In the genomic region with DNA sequence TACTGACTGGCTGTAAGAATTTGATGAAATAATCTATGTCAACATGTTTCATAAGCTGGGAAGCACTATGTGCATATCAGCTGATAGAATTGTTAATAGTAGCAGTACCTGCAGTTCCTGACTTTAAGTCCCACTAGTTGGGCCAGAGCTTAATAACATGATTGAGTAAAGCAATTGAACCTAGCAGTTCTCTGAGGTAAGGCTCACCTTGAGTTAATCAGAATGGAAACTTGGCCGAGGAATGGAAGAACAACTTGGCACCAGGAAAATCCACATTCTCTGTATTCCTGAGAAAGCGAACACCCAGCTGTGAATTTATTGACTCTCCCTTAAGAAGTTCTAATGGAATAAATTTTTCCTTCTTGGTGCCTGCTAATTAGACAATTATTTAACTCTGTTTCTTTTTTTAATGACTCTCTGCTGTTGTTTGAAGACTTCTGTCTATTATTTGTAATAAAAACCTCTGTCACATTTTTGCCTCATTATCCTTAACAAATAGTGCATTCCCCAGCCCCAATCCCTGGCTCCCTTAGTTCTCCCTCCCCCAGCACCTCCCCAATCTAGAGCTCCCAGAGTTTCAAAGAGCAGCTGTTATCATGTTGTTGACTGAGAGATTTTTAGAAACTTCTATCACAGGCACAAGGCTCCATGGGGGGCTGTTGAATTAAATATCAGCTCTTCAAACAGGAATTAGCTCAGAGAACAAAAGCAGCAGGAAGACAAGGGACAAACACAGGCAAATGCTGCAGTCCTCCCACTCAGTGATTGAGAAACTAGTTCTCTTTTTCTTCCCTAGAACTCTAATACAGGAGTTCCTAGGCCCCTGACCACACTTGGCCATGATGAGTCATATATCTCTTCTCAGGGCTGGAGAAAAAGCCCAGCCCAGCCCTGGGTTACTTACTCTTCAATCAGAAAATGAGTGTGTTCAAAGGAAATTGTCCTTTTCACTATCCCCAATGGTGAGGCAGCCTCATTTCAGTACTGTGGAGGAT, we compare ENCODE assay signal across 8 cellular contexts.
DNase-seq lines count a peak whose midpoint lies in the region; ATAC-seq and FAIRE-seq lines count a peak whose summit lies in the region.

No MANE protein-coding gene starts in this region.

- H3K23ac ChIP-seq in mesendoderm (ENCODE audit: low read length), result no peak overlapping the region

- DNase-seq in NCI-H1417 treated with DMSO at 0.1 percent for 48 hours (lab: John Stamatoyannopoulos, UW), result peak; percentile 52
- peak; percentile 73 for DNase-seq in mesendoderm
- no peak for DNase-seq in activated CD8-positive, alpha-beta memory T cell treated with anti-CD3 and anti-CD28 coated beads, Interleukin-2, amount 50 U/mL, for 4 hours
- no peak for DNase-seq in frontal cortex (ENCODE audit: low spot score in 2 of 2)
- no peak for DNase-seq in 8988T

- no peak overlapping the region for H3K4me3 ChIP-seq in mesendoderm (ENCODE audit: low read length)

- peak overlapping the region; percentile 65 for H3K56ac ChIP-seq in mesendoderm (ENCODE audit: low read length)

- ATAC-seq in GM18907 (IDR thresholded peaks at IDR 0.05; ENCODE audit: unreplicated experiment), result peak; percentile 98
- peak; percentile 96 for ATAC-seq in HG02678 (IDR thresholded peaks at IDR 0.05; ENCODE audit: unreplicated experiment)
- no peak for ATAC-seq in esophagus mucosa

- H3K27me3 ChIP-seq in mesendoderm (ENCODE audit: insufficient read depth, low read length, poor library complexity), result no peaks in the 10 kb centered on the region

- H3K9ac ChIP-seq in mesendoderm (ENCODE audit: low read length), result no peak overlapping the region

- no peak overlapping the region for H2BK15ac ChIP-seq in mesendoderm (replicated peaks; ENCODE audit: low read depth)

- no peaks in the 10 kb centered on the region for H3K79me2 ChIP-seq in mesendoderm (ENCODE audit: control insufficient read depth, insufficient read depth, low read length)

- H3K4ac ChIP-seq in mesendoderm (ENCODE audit: low read depth, low read length), result no peak overlapping the region

- H3K36me3 ChIP-seq in mesendoderm (ENCODE audit: control insufficient read depth, insufficient read depth, low read length), result no peaks in the 10 kb centered on the region

- no peak overlapping the region for H2BK5ac ChIP-seq in mesendoderm (ENCODE audit: low read length)

- H3K27ac ChIP-seq in mesendoderm (ENCODE audit: low read depth, low read length), result peak overlapping the region; percentile 43

- H3K4me1 ChIP-seq in mesendoderm (ENCODE audit: control insufficient read depth, low read depth, low read length), result peaks cover 4% of the 10 kb centered on the region

- no CpG with 5 or more reads among the region's 2 CpGs for WGBS in mesendoderm (ENCODE audit: extremely low coverage, insufficient coverage, low lambda C conversion rate)

- H2BK120ac ChIP-seq in mesendoderm (ENCODE audit: low read depth, low read length), result no peak overlapping the region

- H3K4me2 ChIP-seq in mesendoderm (ENCODE audit: low read length), result no peak overlapping the region

- no peak overlapping the region for H4K8ac ChIP-seq in mesendoderm (ENCODE audit: low read depth, low read length)

- H3K79me1 ChIP-seq in mesendoderm (ENCODE audit: low read length), result no peaks in the 10 kb centered on the region

- peak overlapping the region; percentile 51 for H3K18ac ChIP-seq in mesendoderm (ENCODE audit: low read length)

- no peak overlapping the region for H4K5ac ChIP-seq in mesendoderm (ENCODE audit: low read length)

- no peak overlapping the region for H2AK5ac ChIP-seq in mesendoderm (ENCODE audit: low read length)

- FAIRE-seq in frontal cortex (lab: Jason Lieb, UNC), result no peak

Comparison
In these comparisons a context has a peak if more than half of its experiments do, and no peak if none do; other contexts are left out.
1. DNase-seq: peak in NCI-H1417 treated with DMSO at 0.1 percent for 48 hours (single experiment) and mesendoderm (single experiment); none in activated CD8-positive, alpha-beta memory T cell treated with anti-CD3 and anti-CD28 coated beads, Interleukin-2, amount 50 U/mL, for 4 hours (single experiment), frontal cortex (0 of 2) and 8988T (single experiment).